Comparison of ENCODE assay signal across 19 cellular contexts in genomic region chr3:24137354-24137753, GRCh38.
"Had no signal": no experiment of that assay in that cellular context is flagged by ENCODE, and none has a peak within 500 bp of the region (broad histone marks: within the 10 kb centered on the region; RNA-seq: fewer than 3 reads in every experiment).

No MANE protein-coding gene starts in this region.

- H3K4me3 Mint-ChIP-seq: activated naive CD8-positive, alpha-beta T cell treated with anti-CD3 and anti-CD28 coated beads, Interleukin-2, amount 10 ng/mL, durations not matched to agents 7 days and 5 days; naive thymus-derived CD4-positive, alpha-beta T cell; stimulated activated naive B cell treated with anti-CD40 and anti-IgM and Interleukin-4, amounts not matched to agents 10 μg/mL and 1 μg/mL and 100 μg/mL, for 72 hours had no signal

- FAIRE-seq: endothelial cell of umbilical vein, pancreas had no signal

- ATAC-seq: naive thymus-derived CD4-positive, alpha-beta T cell; stimulated activated naive B cell treated with anti-CD40 and anti-IgM and Interleukin-4, amounts not matched to agents 10 μg/mL and 1 μg/mL and 100 μg/mL, for 72 hours had no signal

- H3K36me3 ChIP-seq: brain microvascular endothelial cell, pancreas had no signal

- H3K9me3 Mint-ChIP-seq: naive thymus-derived CD4-positive, alpha-beta T cell; stimulated activated naive B cell treated with anti-CD40 and anti-IgM and Interleukin-4, amounts not matched to agents 10 μg/mL and 1 μg/mL and 100 μg/mL, for 72 hours had no signal

- H3K27me3 ChIP-seq: brain microvascular endothelial cell, foreskin keratinocyte, heart left ventricle, pancreas, upper lobe of left lung had no signal

- H3K4me1 ChIP-seq: pancreas had no signal

- DNase-seq: activated CD4-positive, alpha-beta T cell treated with anti-CD3 and anti-CD28 coated beads for 1 hour; activated CD4-positive, alpha-beta T cell treated with anti-CD3 and anti-CD28 coated beads, Interleukin-2, amount 50 U/mL, for 4 hours; activated naive CD4-positive, alpha-beta T cell; activated naive CD8-positive, alpha-beta T cell treated with anti-CD3 and anti-CD28 coated beads, Interleukin-2, amount 10 ng/mL, durations not matched to agents 7 days and 5 days; activated T-cell treated with anti-CD3 and anti-CD28 coated beads for 4 hours; brain microvascular endothelial cell; effector CD8-positive, alpha-beta T cell; left cardiac atrium; midbrain; naive thymus-derived CD4-positive, alpha-beta T cell; stimulated activated CD4-positive, alpha-beta T cell treated with anti-CD3 and anti-CD28 coated beads, Interleukin-2, amount 100 ng/mL, for 48 hours; stimulated activated naive B cell treated with anti-CD40 and anti-IgM and Interleukin-4, amounts not matched to agents 10 μg/mL and 1 μg/mL and 100 μg/mL, for 72 hours; T-helper 1 cell had no signal

- H3K27me3 Mint-ChIP-seq: activated naive CD8-positive, alpha-beta T cell treated with anti-CD3 and anti-CD28 coated beads, Interleukin-2, amount 10 ng/mL, durations not matched to agents 7 days and 5 days; naive thymus-derived CD4-positive, alpha-beta T cell; stimulated activated naive B cell treated with anti-CD40 and anti-IgM and Interleukin-4, amounts not matched to agents 10 μg/mL and 1 μg/mL and 100 μg/mL, for 72 hours had no signal

- H3K4me3 ChIP-seq: heart left ventricle, lung, pancreas, upper lobe of left lung had no signal

- H3K27ac Mint-ChIP-seq: activated naive CD8-positive, alpha-beta T cell treated with anti-CD3 and anti-CD28 coated beads, Interleukin-2, amount 10 ng/mL, durations not matched to agents 7 days and 5 days; naive thymus-derived CD4-positive, alpha-beta T cell; stimulated activated naive B cell treated with anti-CD40 and anti-IgM and Interleukin-4, amounts not matched to agents 10 μg/mL and 1 μg/mL and 100 μg/mL, for 72 hours had no signal

- H3K27ac ChIP-seq: brain microvascular endothelial cell, foreskin keratinocyte, pancreas, upper lobe of left lung had no signal

- H3K9me3 ChIP-seq: heart left ventricle, pancreas, upper lobe of left lung had no signal
